In genomic region chr2:28366496-28367282, GRCh38 we compare ENCODE assay signal across 8 cellular contexts. TPM values are rescaled to one million over a fixed set of nuclear protein-coding genes. Genes with fewer than 3 reads are reported as not detected.
DNase-seq lines count a peak whose midpoint lies in the region; ATAC-seq and TF ChIP-seq lines count a peak whose summit lies in the region.

No MANE protein-coding gene starts in this region.

- H3K9me3 Mint-ChIP-seq in nephron, result peaks cover 3% of the 10 kb centered on the region

- ATAC-seq in HG03342 (IDR thresholded peaks at IDR 0.05; ENCODE audit: unreplicated experiment), result no peak
- no peak for ATAC-seq in GM19397 (IDR thresholded peaks at IDR 0.05; ENCODE audit: unreplicated experiment)
- ATAC-seq in HG03025 (IDR thresholded peaks at IDR 0.05; ENCODE audit: low FRiP score, unreplicated experiment), result no peak

- no peaks in the 10 kb centered on the region for H3K36me3 ChIP-seq in adrenal gland (replicated peaks in 1 of 2)

- 27 to 42% (median 32%) methylated on average over 13 to 19 of the region's 19 CpGs for WGBS in adrenal gland, 4 donors

- DNase-seq in EH (ENCODE audit: low read depth), result peak; percentile 55
- DNase-seq in SK-N-DZ (ENCODE audit: low spot score), result peak; percentile 56
- peak in 6 of 7 donors; percentile 71 to 84 (median 80) for DNase-seq in adrenal gland
- no peak for DNase-seq in NCI-H524 (lab: John Stamatoyannopoulos, UW)

- intact Hi-C loops in adrenal gland (cut with DNase I), result no loop called here

- peaks cover 9% of the 10 kb centered on the region for H3K27me3 Mint-ChIP-seq in nephron (ENCODE audit: low read depth)

- H3K27ac Mint-ChIP-seq in nephron, result peak overlapping the region in 2 of 3 experiments; percentile 49 to 88

- H3K4me3 Mint-ChIP-seq in nephron, result no peak overlapping the region

- no peaks in the 10 kb centered on the region for H3K27me3 ChIP-seq in adrenal gland

- TF ChIP-seq POLR2A in adrenal gland (IDR thresholded peaks at IDR 0.05), result no peak

- TF ChIP-seq CTCF in adrenal gland (IDR thresholded peaks at IDR 0.05) (no peak), nephron (IDR thresholded peaks at IDR 0.05; ENCODE audit: unreplicated experiment in 3 of 3) (no peak)

- peak overlapping the region in 3 of 5 donors; percentile 26 to 64 (median 56) for H3K27ac ChIP-seq in adrenal gland

- no peak overlapping the region for H3K4me3 ChIP-seq in adrenal gland

- peaks cover 12 to 14% of the 10 kb centered on the region in 2 donors for H3K4me1 ChIP-seq in adrenal gland (replicated peaks in 1 of 2)

- H3K9me3 ChIP-seq in adrenal gland (replicated peaks in 1 of 3), result no peaks in the 10 kb centered on the region

- peaks cover 59% of the 10 kb centered on the region for H3K4me1 Mint-ChIP-seq in nephron

- no peaks in the 10 kb centered on the region for H3K36me3 Mint-ChIP-seq in nephron (ENCODE audit: low read depth)

RNA-seq across cellular contexts. Expression of gene FOSL2, which starts 26.0 kb away (rescaled TPM):
- polyA plus RNA-seq in SK-N-DZ (2014; cell fraction: cytosol; rRNA removed), result 0.57 and 0.89 TPM in 2 replicates
- 0.38 and 1.3 TPM in 2 replicates for polyA plus RNA-seq in SK-N-DZ (2014; cell fraction: nucleus; rRNA removed)
- total RNA-seq in adrenal gland, result 100 to 1,000 TPM; 392 to 760 (median 431) TPM
- polyA plus RNA-seq in adrenal gland, result 100 to 1,000 TPM in 1 of 3 donors, 10 to 100 TPM in 2; 83.3 to 143 (median 92.8) TPM

Comparison
In these comparisons a context has a peak if more than half of its experiments do, and no peak if none do; other contexts are left out.
1. DNase-seq: peak in EH (single experiment), SK-N-DZ (single experiment) and adrenal gland (6 of 7); none in NCI-H524 (0 of 2).